ENCODE assay signal across 28 cellular contexts in genomic region chr11:78912778-78913177, GRCh38.
"Had no signal": no experiment of that assay in that cellular context is flagged by ENCODE, and none has a peak within 500 bp of the region (broad histone marks: within the 10 kb centered on the region; RNA-seq: fewer than 3 reads in every experiment).

No MANE protein-coding gene starts in this region.

- DNase-seq: Kasumi-1, MG63, NCI-H1048, NCI-H1092 treated with DMSO at 0.1 percent for 48 hours, NCI-H1105 treated with DMSO at 0.1 percent for 48 hours, NCI-H1417, NCI-H1436, NCI-H146, NCI-H1694, NCI-H187, NCI-H1930, NCI-H2029 treated with DMSO at 0.1 percent for 48 hours, NCI-H2081 treated with DMSO at 0.1 percent for 48 hours, NCI-H2107, NCI-H2171, NCI-H226, NCI-H446 treated with DMSO at 0.1 percent for 48 hours, NCI-H510A, NCI-H524, NCI-H526, NCI-H82, Peyer's patch, Right ventricle myocardium superior, RPMI8226, SHP77 treated with DMSO at 0.1 percent for 48 hours, SK-N-SH, SW 1271 had no signal

- H3K9me2 ChIP-seq: SK-N-SH had no signal

- H3K9ac ChIP-seq: SK-N-SH had no signal

- H3K4me1 ChIP-seq: Peyer's patch, SJSA1 had no signal

- H3K27ac ChIP-seq: Peyer's patch, SJSA1 had no signal

- H3K36me3 ChIP-seq: MG63, Peyer's patch, SJSA1 had no signal

- H3K27me3 ChIP-seq: MG63, Peyer's patch, SJSA1 had no signal

- H3K4me3 ChIP-seq: MG63, Peyer's patch, SJSA1 had no signal

- H3K9me3 ChIP-seq: MG63, Peyer's patch, SJSA1, SK-N-SH had no signal

- H3K4me2 ChIP-seq: SK-N-SH had no signal
